1 cellular context compared by ENCODE assay signal in genomic region chr14:99571303-99571986, GRCh38.
TF ChIP-seq lines count a peak whose summit lies in the region.

No MANE protein-coding gene starts in this region.

TF ChIP-seq in WTC11, 78 proteins besides CTCF, POLR2A, EP300 and RAD21 (continued from another document):
- TF ChIP-seq ZNF138 (CRISPR knock-in tag; conservative IDR thresholded peaks at IDR 0.05) (no peak), ZMAT4 (CRISPR knock-in tag; IDR thresholded peaks at IDR 0.05) (no peak), ZBTB21 (CRISPR knock-in tag; IDR thresholded peaks at IDR 0.05; ENCODE audit: borderline replicate concordance) (no peak)
